In the genomic region with DNA sequence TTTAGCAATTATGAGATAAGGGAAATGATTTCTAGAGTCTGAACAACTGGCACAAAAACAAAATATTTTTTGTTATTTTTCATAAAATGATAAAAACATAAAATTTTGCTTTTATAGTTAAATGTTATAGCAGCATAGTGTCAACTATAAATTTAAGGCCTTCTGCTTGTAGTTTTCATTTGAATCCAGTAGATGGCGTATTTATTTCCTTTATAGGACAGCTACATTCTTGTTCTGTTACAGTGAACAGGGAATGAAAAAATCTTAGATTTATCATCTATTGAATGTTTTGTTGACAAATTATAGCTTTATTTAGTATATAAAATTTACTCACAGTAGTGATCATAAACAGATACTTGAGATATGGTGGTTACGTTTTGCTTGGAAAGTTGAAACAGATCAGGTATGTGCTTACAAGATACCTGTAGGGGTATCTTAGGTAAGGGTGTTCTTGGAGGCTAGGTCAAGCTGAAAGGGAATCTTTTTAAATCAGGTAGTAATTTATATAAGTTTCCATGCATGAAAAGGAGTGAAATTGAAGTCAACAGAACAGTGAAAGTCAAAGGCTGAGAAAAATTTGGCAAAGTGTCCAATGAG, we compare ENCODE assay signal across 8 cellular contexts.
A peak's percentile ranks its signal among the peaks of the same experiment; 100 is the strongest.
DNase-seq lines count a peak whose midpoint lies in the region; ATAC-seq and TF ChIP-seq lines count a peak whose summit lies in the region.

No MANE protein-coding gene starts in this region.

- peaks cover 7% of the 10 kb centered on the region for H3K4me1 Mint-ChIP-seq in brain

- peak; percentile 52 to 77 for TF ChIP-seq CTCF in brain (conservative IDR thresholded peaks at IDR 0.05)

- no peaks in the 10 kb centered on the region for H3K27me3 Mint-ChIP-seq in brain

- no peaks in the 10 kb centered on the region for H3K36me3 Mint-ChIP-seq in brain
- H3K36me3 Mint-ChIP-seq in activated naive CD4-positive, alpha-beta T cell treated with anti-CD3 and anti-CD28 coated beads, Interleukin-2, amount 50 U/mL, for 72 hours = no peaks in the 10 kb centered on the region

- ATAC-seq in HG02610 (IDR thresholded peaks at IDR 0.05; ENCODE audit: unreplicated experiment) = peak; percentile 83
- no peak for ATAC-seq in activated naive CD4-positive, alpha-beta T cell treated with anti-CD3 and anti-CD28 coated beads, Interleukin-2, amount 50 U/mL, for 72 hours

- DNase-seq in DMS153 treated with DMSO at 0.1 percent for 48 hours (lab: John Stamatoyannopoulos, UW; ENCODE audit: unreplicated experiment) (peak; percentile 51), DMS153 (lab: John Stamatoyannopoulos, UW) (no peak), NCI-H1092 treated with DMSO at 0.1 percent for 48 hours (lab: John Stamatoyannopoulos, UW) (peak; percentile 63), middle frontal gyrus (ENCODE audit: extremely low spot score, low spot score) (peak; percentile 8), amniotic stem cell (lab: John Stamatoyannopoulos, UW) (no peak)
- DNase-seq in activated naive CD4-positive, alpha-beta T cell treated with anti-CD3 and anti-CD28 coated beads, Interleukin-2, amount 50 U/mL, for 72 hours (ENCODE audit: low spot score in 2 of 2) = no peak

- no peak overlapping the region for H3K27ac Mint-ChIP-seq in brain
- H3K27ac Mint-ChIP-seq in activated naive CD4-positive, alpha-beta T cell treated with anti-CD3 and anti-CD28 coated beads, Interleukin-2, amount 50 U/mL, for 72 hours = no peak overlapping the region

- no peak overlapping the region for H3K4me3 Mint-ChIP-seq in brain

- H3K9me3 Mint-ChIP-seq in brain = peaks cover 0 to 3% (median 0%) of the 10 kb centered on the region in 5 experiments
- H3K9me3 Mint-ChIP-seq in activated naive CD4-positive, alpha-beta T cell treated with anti-CD3 and anti-CD28 coated beads, Interleukin-2, amount 50 U/mL, for 72 hours = no peaks in the 10 kb centered on the region

Comparison
In these comparisons a context has a peak if more than half of its experiments do, and no peak if none do; other contexts are left out.
1. DNase-seq: peak in DMS153 treated with DMSO at 0.1 percent for 48 hours (single experiment), NCI-H1092 treated with DMSO at 0.1 percent for 48 hours (single experiment) and middle frontal gyrus (single experiment); none in DMS153 (single experiment), amniotic stem cell (single experiment) and activated naive CD4-positive, alpha-beta T cell treated with anti-CD3 and anti-CD28 coated beads, Interleukin-2, amount 50 U/mL, for 72 hours (0 of 2).